9 cellular contexts compared by ENCODE assay signal in genomic region chr3:17749705-17750293, GRCh38. TPM values are rescaled to one million over a fixed set of nuclear protein-coding genes. Genes with fewer than 3 reads are reported as not detected.
DNase-seq lines count a peak whose midpoint lies in the region; ATAC-seq, FAIRE-seq and TF ChIP-seq lines count a peak whose summit lies in the region.
"Had no signal": no experiment of that assay in that cellular context is flagged by ENCODE, and none has a peak within 500 bp of the region (broad histone marks: within the 10 kb centered on the region; RNA-seq: fewer than 3 reads in every experiment).

No MANE protein-coding gene starts in this region.

- DNase-seq in OCI-M1 (lab: John Stamatoyannopoulos, UW) = peak; percentile 49
- no peak for DNase-seq in right lobe of liver
- no peak for DNase-seq in D721Med (ENCODE audit: insufficient read length, low spot score)
- no peak for DNase-seq in GM12891 (ENCODE audit: insufficient read length, low spot score)
- no peak for DNase-seq in nephron progenitor cell
- no peak for DNase-seq in WTC11 (ENCODE audit: low spot score)

- 5% methylated on average over 3 of the region's 3 CpGs for WGBS in right lobe of liver (ENCODE audit: insufficient coverage, low coverage, low lambda C conversion rate, missing lambda C conversion rate)

- H3K27ac Mint-ChIP-seq in nephron progenitor cell (no peak overlapping the region), WTC11 (no peak overlapping the region)

- H3K36me3 Mint-ChIP-seq in nephron progenitor cell (ENCODE audit: low read depth) (no peaks in the 10 kb centered on the region), WTC11 (no peaks in the 10 kb centered on the region)

- intact Hi-C loops in right lobe of liver (cut with DNase I) = no loop called here

- H3K36me3 ChIP-seq in right lobe of liver = no peaks in the 10 kb centered on the region

- TF ChIP-seq POLR2A in right lobe of liver (IDR thresholded peaks at IDR 0.05) (peak; percentile 56), GM12891 (IDR thresholded peaks at IDR 0.05; ENCODE audit: low read depth, low read length) (no peak)

- no peak overlapping the region for H3K4me3 Mint-ChIP-seq in nephron progenitor cell
- no peak overlapping the region for H3K4me3 Mint-ChIP-seq in WTC11

- ATAC-seq in GM18498 (IDR thresholded peaks at IDR 0.05; ENCODE audit: unreplicated experiment) (peak; percentile 34), GM21717 (IDR thresholded peaks at IDR 0.05; ENCODE audit: unreplicated experiment) (peak; percentile 35), right lobe of liver (peak; percentile 65 to 85 (median 78)), WTC11 (no peak)

- no peaks in the 10 kb centered on the region for H3K27me3 ChIP-seq in right lobe of liver

- peak overlapping the region; percentile 17 to 41 (median 31) for H3K27ac ChIP-seq in right lobe of liver

- no peak for TF ChIP-seq CTCF in right lobe of liver (IDR thresholded peaks at IDR 0.05)
- TF ChIP-seq CTCF in D721Med (IDR thresholded peaks at IDR 0.05; ENCODE audit: insufficient read depth, missing control alignments) = no peak
- no peak for TF ChIP-seq CTCF in nephron progenitor cell (IDR thresholded peaks at IDR 0.05)
- no peak for TF ChIP-seq CTCF in WTC11 (IDR thresholded peaks at IDR 0.05)

- no peak for FAIRE-seq in D721Med (lab: Jason Lieb, UNC)
- no peak for FAIRE-seq in GM12891 (lab: Jason Lieb, UNC)
- FAIRE-seq: bronchial epithelial cell had no signal

- H3K9me3 ChIP-seq in right lobe of liver = no peaks in the 10 kb centered on the region

- CTCF ChIA-PET in WTC11 (lab: Charles Lee) = no interaction called here

- H3K4me1 Mint-ChIP-seq in nephron progenitor cell = peaks cover 41% of the 10 kb centered on the region
- H3K4me1 Mint-ChIP-seq in WTC11 = peaks cover 7% of the 10 kb centered on the region

- peak overlapping the region; percentile 12 to 46 (median 37) for H3K4me3 ChIP-seq in right lobe of liver

- peaks cover 0 to 27% (median 12%) of the 10 kb centered on the region in 4 donors for H3K4me1 ChIP-seq in right lobe of liver

- H3K9me3 Mint-ChIP-seq in nephron progenitor cell (peaks cover 4% of the 10 kb centered on the region), WTC11 (no peaks in the 10 kb centered on the region)

- H3K27me3 Mint-ChIP-seq in nephron progenitor cell (ENCODE audit: low read depth, poor library complexity) = peaks cover 3% of the 10 kb centered on the region
- H3K27me3 Mint-ChIP-seq in WTC11 (ENCODE audit: low read depth) = no peaks in the 10 kb centered on the region; the same call in 1 of the 2 replicates

- POLR2A ChIA-PET in WTC11 (lab: Charles Lee) = no interaction called here

TF ChIP-seq in GM12891, 5 proteins besides CTCF, POLR2A, EP300 and RAD21:
- no peak for TF ChIP-seq SPI1 (IDR thresholded peaks at IDR 0.05; ENCODE audit: low read depth, low read length)
- no peak for TF ChIP-seq PAX5 (IDR thresholded peaks at IDR 0.05; ENCODE audit: insufficient read depth, low read length, severe bottlenecking)
- no peak for TF ChIP-seq TAF1 (IDR thresholded peaks at IDR 0.05; ENCODE audit: low read depth, low read length)
- no peak for TF ChIP-seq POU2F2 (IDR thresholded peaks at IDR 0.05; ENCODE audit: low read depth, low read length)
- no peak for TF ChIP-seq POLR2AphosphoS5 (IDR thresholded peaks at IDR 0.05; ENCODE audit: low read depth, low read length)

TF ChIP-seq in WTC11, 78 proteins besides CTCF, POLR2A, EP300 and RAD21 (continues in another document):
- TF ChIP-seq HMGA2 (CRISPR knock-in tag; IDR thresholded peaks at IDR 0.05) (no peak), ATF1 (CRISPR knock-in tag; IDR thresholded peaks at IDR 0.05) (no peak), ZNF425 (CRISPR knock-in tag; conservative IDR thresholded peaks at IDR 0.05) (no peak), ELF4 (CRISPR knock-in tag; IDR thresholded peaks at IDR 0.05; ENCODE audit: low read depth) (no peak), GTF2I (CRISPR knock-in tag; conservative IDR thresholded peaks at IDR 0.05) (no peak), ARID4B (CRISPR knock-in tag; IDR thresholded peaks at IDR 0.05; ENCODE audit: borderline replicate concordance) (no peak), ZNF423 (CRISPR knock-in tag; IDR thresholded peaks at IDR 0.05) (no peak), ZNF121 (CRISPR knock-in tag; IDR thresholded peaks at IDR 0.05) (no peak), ZNF671 (CRISPR knock-in tag; IDR thresholded peaks at IDR 0.05) (no peak), TCF7 (CRISPR knock-in tag; IDR thresholded peaks at IDR 0.05; ENCODE audit: low read depth) (no peak), SMAD3 (CRISPR knock-in tag; IDR thresholded peaks at IDR 0.05; ENCODE audit: borderline replicate concordance) (no peak), NR1H2 (CRISPR knock-in tag; IDR thresholded peaks at IDR 0.05) (no peak), E2F5 (CRISPR knock-in tag; IDR thresholded peaks at IDR 0.05) (no peak), ZNF512 (CRISPR knock-in tag; IDR thresholded peaks at IDR 0.05; ENCODE audit: borderline replicate concordance) (no peak), FOXK1 (CRISPR knock-in tag; IDR thresholded peaks at IDR 0.05) (no peak), MAX (CRISPR knock-in tag; IDR thresholded peaks at IDR 0.05) (no peak)

RNA-seq across cellular contexts. Expression of gene TBC1D5, which starts 7.4 kb away (rescaled TPM):
- total RNA-seq in right lobe of liver (10 to 100 TPM; 21.5 to 33.4 (median 27.7) TPM), WTC11 (2021) (26.1 to 32.9 TPM (median 28.8 TPM) in 3 replicates)
- 17.4 TPM for polyA plus RNA-seq in GM12891 (2012; ENCODE audit: low read depth, missing spikeins)
